In genomic region chr3:27500986-27501385, GRCh38 we compare ENCODE assay signal across 26 cellular contexts. TPM values are rescaled to one million over a fixed set of nuclear protein-coding genes. Genes with fewer than 3 reads are reported as not detected.
DNase-seq lines count a peak whose midpoint lies in the region; ATAC-seq, FAIRE-seq and TF ChIP-seq lines count a peak whose summit lies in the region.
"Had no signal": no experiment of that assay in that cellular context is flagged by ENCODE, and none has a peak within 500 bp of the region (broad histone marks: within the 10 kb centered on the region; RNA-seq: fewer than 3 reads in every experiment).

No MANE protein-coding gene starts in this region.

- dilution Hi-C loops in endothelial cell of umbilical vein (cut with MboI; ENCODE audit: extremely low pct_ligation_motif_present, low sequenced_read_pairs) = no loop called here

- POLR2A ChIA-PET in HepG2 (lab: Yijun Ruan, JAX) (no interaction called here), Panc1 (lab: Charles Lee) (no interaction called here), endothelial cell of umbilical vein (lab: Charles Lee) (no interaction called here)

- FAIRE-seq in HepG2 (lab: Jason Lieb, UNC) (no peak), endothelial cell of umbilical vein (lab: Jason Lieb, UNC) (no peak)
- FAIRE-seq: A549, GM12878, GM12892, GM18507, GM19239 had no signal

- TF ChIP-seq RAD21 in HepG2 (CRISPR knock-in tag; IDR thresholded peaks at IDR 0.05) = no peak

- no peak overlapping the region for H3K4me3 ChIP-seq in HepG2 (replicated peaks in 1 of 3; ENCODE audit: insufficient read depth in 1 of 3, low read depth in 2 of 3, low read length in 3 of 3)
- H3K4me3 ChIP-seq in right lobe of liver = no peak overlapping the region
- no peak overlapping the region for H3K4me3 ChIP-seq in Panc1 (ENCODE audit: low read depth in 2 of 2, low read length in 2 of 2)
- no peak overlapping the region for H3K4me3 ChIP-seq in endothelial cell of umbilical vein (replicated peaks in 1 of 3; ENCODE audit: insufficient read depth in 1 of 3, low read depth in 1 of 3, low read length in 3 of 3)
- H3K4me3 ChIP-seq: A549; BLaER1 treated with 17β-estradiol and CSF1 and Interleukin-3, amounts not matched to agents 10 nM and 100 nM; GM12878 had no signal

- H4K20me1 ChIP-seq in HepG2 (ENCODE audit: insufficient read depth, low read length) (no peaks in the 10 kb centered on the region), endothelial cell of umbilical vein (replicated peaks; ENCODE audit: control insufficient read depth, extremely low read depth, insufficient read depth, low read length) (no peaks in the 10 kb centered on the region)
- H4K20me1 ChIP-seq: BLaER1 treated with 17β-estradiol and CSF1 and Interleukin-3, amounts not matched to agents 10 nM and 100 nM had no signal

- CTCF ChIA-PET in HepG2 (lab: Yijun Ruan, JAX; ENCODE audit: low intra/inter-chr PET ratio, low total read pairs) = no interaction called here
- CTCF ChIA-PET in Panc1 (lab: Charles Lee) = no interaction called here
- CTCF ChIA-PET in endothelial cell of umbilical vein (lab: Charles Lee) = interaction anchor here (1.2 to 1.7 kb wide), 2 partner anchors 14 to 181 kb away, joined by 3 to 5 read pairs; no protein-coding TSS in a partner anchor

- in situ Hi-C loops in HepG2 (cut with HindIII; ENCODE audit: extremely low pct_ligation_motif_present, low pct_unique_long_range_greater_than_20kb) (no loop called here), Panc1 (cut with HindIII; ENCODE audit: low pct_unique_long_range_greater_than_20kb, low sequenced_read_pairs) (no loop called here)

- no peak overlapping the region for H3K4me2 ChIP-seq in HepG2 (ENCODE audit: low read depth, low read length)
- no peak overlapping the region for H3K4me2 ChIP-seq in endothelial cell of umbilical vein (ENCODE audit: insufficient read depth, low read length)
- H3K4me2 ChIP-seq: A549; BLaER1 treated with 17β-estradiol and CSF1 and Interleukin-3, amounts not matched to agents 10 nM and 100 nM had no signal

- H3K9ac ChIP-seq in HepG2 (ENCODE audit: insufficient read depth, low read depth, low read length) (no peak overlapping the region), endothelial cell of umbilical vein (replicated peaks; ENCODE audit: extremely low read depth, insufficient read depth, low read length) (no peak overlapping the region)
- H3K9ac ChIP-seq: BLaER1 treated with 17β-estradiol and CSF1 and Interleukin-3, amounts not matched to agents 10 nM and 100 nM had no signal

- DNase-seq in HepG2 (ENCODE audit: low spot score) (no peak), right lobe of liver (no peak), Panc1 (ENCODE audit: low read depth, low spot score) (no peak), endothelial cell of umbilical vein (ENCODE audit: low read depth, low spot score) (no peak), NCI-H345 treated with DMSO at 0.1 percent for 48 hours (lab: John Stamatoyannopoulos, UW; ENCODE audit: unreplicated experiment) (no peak), COLO829 (ENCODE audit: low spot score) (no peak)
- DNase-seq: AML-193; CD4-positive, alpha-beta T cell; CD8-positive, alpha-beta T cell; COR-L47; DMS 273 treated with DMSO at 0.1 percent for 48 hours; DMS153; DMS53; DMS79; DND-41; EL; GDM1 had no signal

- H3K27ac ChIP-seq in HepG2 (ENCODE audit: extremely low read length, insufficient read depth, low read length) (no peak overlapping the region), right lobe of liver (no peak overlapping the region), Panc1 (ENCODE audit: low read length) (peak overlapping the region; percentile 39; the same call in 1 of the 2 replicates), endothelial cell of umbilical vein (ENCODE audit: insufficient read depth, low read depth, low read length) (no peak overlapping the region)
- H3K27ac ChIP-seq: 22Rv1; A549; BLaER1 treated with 17β-estradiol and CSF1 and Interleukin-3, amounts not matched to agents 10 nM and 100 nM; C4-2B had no signal

- ATAC-seq in HepG2 (no peak), right lobe of liver (no peak), Panc1 (no peak), HG03432 (IDR thresholded peaks at IDR 0.05; ENCODE audit: unreplicated experiment) (no peak)
- ATAC-seq: A549; CD8-positive, alpha-beta T cell; GM12878 had no signal

- H3K9me1 ChIP-seq in endothelial cell of umbilical vein (replicated peaks; ENCODE audit: control insufficient read depth, extremely low read depth, insufficient read depth, low read length) = no peaks in the 10 kb centered on the region

- H2AFZ ChIP-seq in HepG2 (ENCODE audit: low read length) (no peak overlapping the region), endothelial cell of umbilical vein (ENCODE audit: low read depth, low read length) (peak overlapping the region; percentile 20)

- peaks cover 5% of the 10 kb centered on the region; the same call in 1 of the 2 replicates for H3K4me1 ChIP-seq in HepG2 (ENCODE audit: insufficient read depth, low read length)
- no peaks in the 10 kb centered on the region for H3K4me1 ChIP-seq in right lobe of liver
- peaks cover 14% of the 10 kb centered on the region for H3K4me1 ChIP-seq in Panc1 (ENCODE audit: control insufficient read depth, insufficient read depth, low read length)
- H3K4me1 ChIP-seq in endothelial cell of umbilical vein (ENCODE audit: control insufficient read depth, extremely low read depth, insufficient read depth, low read length) = peaks cover 3% of the 10 kb centered on the region
- H3K4me1 ChIP-seq: A549 had no signal

- intact Hi-C loops in HepG2 (cut with micrococcal nuclease; ENCODE audit: unreplicated experiment) = no loop called here
- intact Hi-C loops in right lobe of liver (cut with DNase I) = loop anchor here in 1 of 2 donors (10.0 kb wide), 1 partner anchor 154 kb away; no protein-coding TSS in a partner anchor
- intact Hi-C loops in Panc1 (cut with micrococcal nuclease; ENCODE audit: unreplicated experiment) = no loop called here
- intact Hi-C loops in endothelial cell of umbilical vein (cut with micrococcal nuclease) = no loop called here

- TF ChIP-seq CTCF in HepG2 (CRISPR knock-in tag; IDR thresholded peaks at IDR 0.05) (no peak), right lobe of liver (IDR thresholded peaks at IDR 0.05) (no peak), Panc1 (IDR thresholded peaks at IDR 0.05) (no peak), endothelial cell of umbilical vein (IDR thresholded peaks at IDR 0.05; ENCODE audit: extremely low read depth in 1 of 2, insufficient read depth in 1 of 2, low read depth in 1 of 2, low read length in 2 of 2) (no peak)

- H3K79me2 ChIP-seq in HepG2 (ENCODE audit: insufficient read depth, low read length) = no peaks in the 10 kb centered on the region
- no peaks in the 10 kb centered on the region for H3K79me2 ChIP-seq in endothelial cell of umbilical vein (ENCODE audit: control insufficient read depth, insufficient read depth, low read length)

- no peaks in the 10 kb centered on the region for H3K9me3 ChIP-seq in HepG2 (ENCODE audit: low read length)
- H3K9me3 ChIP-seq in right lobe of liver = no peaks in the 10 kb centered on the region
- H3K9me3 ChIP-seq in Panc1 (ENCODE audit: control insufficient read depth, insufficient read depth, low read depth, low read length) = no peaks in the 10 kb centered on the region
- H3K9me3 ChIP-seq in endothelial cell of umbilical vein (replicated peaks; ENCODE audit: control insufficient read depth, insufficient read depth, low read length) = no peaks in the 10 kb centered on the region
- H3K9me3 ChIP-seq: A549 had no signal

- H3K27me3 ChIP-seq in HepG2 (ENCODE audit: control insufficient read depth in 1 of 2, insufficient read depth in 2 of 2, low read length in 2 of 2) = no peaks in the 10 kb centered on the region; a peak in 1 of 5 replicates
- H3K27me3 ChIP-seq in right lobe of liver = no peaks in the 10 kb centered on the region
- no peaks in the 10 kb centered on the region for H3K27me3 ChIP-seq in Panc1 (ENCODE audit: control insufficient read depth, insufficient read depth, low read length)
- no peaks in the 10 kb centered on the region for H3K27me3 ChIP-seq in endothelial cell of umbilical vein (ENCODE audit: control insufficient read depth in 2 of 2, insufficient read depth in 2 of 2, low read length in 2 of 2)
- H3K27me3 ChIP-seq: BLaER1 treated with 17β-estradiol and CSF1 and Interleukin-3, amounts not matched to agents 10 nM and 100 nM had no signal

- TF ChIP-seq POLR2A in HepG2 (IDR thresholded peaks at IDR 0.05; ENCODE audit: insufficient read depth in 1 of 2, low read depth in 2 of 2, low read length in 2 of 2) (no peak), right lobe of liver (IDR thresholded peaks at IDR 0.05) (no peak), endothelial cell of umbilical vein (IDR thresholded peaks at IDR 0.05; ENCODE audit: low read depth, low read length) (no peak)

- no peaks in the 10 kb centered on the region for H3K36me3 ChIP-seq in HepG2 (replicated peaks in 1 of 2; ENCODE audit: control insufficient read depth in 1 of 2, insufficient read depth in 2 of 2, low read length in 2 of 2)
- H3K36me3 ChIP-seq in right lobe of liver = no peaks in the 10 kb centered on the region
- no peaks in the 10 kb centered on the region for H3K36me3 ChIP-seq in Panc1 (ENCODE audit: control insufficient read depth, insufficient read depth, low read length)
- H3K36me3 ChIP-seq in endothelial cell of umbilical vein (ENCODE audit: control insufficient read depth in 2 of 2, extremely low read depth in 1 of 2, insufficient read depth in 2 of 2, low read length in 2 of 2) = no peaks in the 10 kb centered on the region
- H3K36me3 ChIP-seq: BLaER1 treated with 17β-estradiol and CSF1 and Interleukin-3, amounts not matched to agents 10 nM and 100 nM had no signal

- TF ChIP-seq EP300 in HepG2 (IDR thresholded peaks at IDR 0.05; ENCODE audit: low read depth in 2 of 2, low read length in 2 of 2) (no peak), HepG2 (CRISPR knock-in tag; IDR thresholded peaks at IDR 0.05; ENCODE audit: borderline replicate concordance) (no peak)

- BruUV-seq in HepG2 (replicated peaks; lab: Mats Ljungman, UMichigan) (no TSS peak), Panc1 (replicated peaks; lab: Mats Ljungman, UMichigan) (no TSS peak), endothelial cell of umbilical vein (replicated peaks; lab: Mats Ljungman, UMichigan) (no TSS peak)

RNA-seq across cellular contexts. Expression of gene SLC4A7, which starts 16.8 kb away (rescaled TPM):
- total RNA-seq in HepG2 (2016; rRNA removed; fragmentation: Illumina TruSeq; extraction: Trizol) = 34.0 and 43.8 TPM in 2 replicates
- total RNA-seq in HepG2 (2016; cell fraction: cytosol; rRNA removed; fragmentation: Illumina TruSeq; extraction: Trizol; ENCODE audit: low read depth) = 34.8 and 42.1 TPM in 2 replicates
- total RNA-seq in HepG2 (2016; cell fraction: insoluble cytoplasmic fraction; rRNA removed; fragmentation: Illumina TruSeq; extraction: Trizol) = 29.3 and 44.3 TPM in 2 replicates
- total RNA-seq in HepG2 (2016; cell fraction: membrane; rRNA removed; fragmentation: Illumina TruSeq; extraction: Trizol) = 28.7 and 35.6 TPM in 2 replicates
- 71.7 and 82.7 TPM in 2 replicates for total RNA-seq in HepG2 (2016; cell fraction: nucleus; rRNA removed; fragmentation: Illumina TruSeq; extraction: Trizol)
- polyA plus RNA-seq in HepG2 (2011; rRNA removed) = 11.5 and 16.4 TPM in 2 replicates
- polyA plus RNA-seq in HepG2 (2011; cell fraction: cytosol; rRNA removed) = 4.3 and 6.6 TPM in 2 replicates
- 25.4 and 28.4 TPM in 2 replicates for polyA plus RNA-seq in HepG2 (2011; cell fraction: nucleus; rRNA removed)
- polyA plus RNA-seq in HepG2 (2012) = 17.0 and 18.8 TPM in 2 replicates
- 0.26 and 0.35 TPM in 2 replicates for polyA plus RNA-seq in HepG2 (2016; cell fraction: cytosol; fragmentation: Illumina TruSeq; extraction: Trizol; ENCODE audit: low read depth)
- polyA plus RNA-seq in HepG2 (2016; cell fraction: insoluble cytoplasmic fraction; fragmentation: Illumina TruSeq; extraction: Trizol; ENCODE audit: low read depth) = 5.9 and 6.7 TPM in 2 replicates
- polyA plus RNA-seq in HepG2 (2016; cell fraction: membrane; fragmentation: Illumina TruSeq; extraction: Trizol; ENCODE audit: low read depth) = 0.84 and 1.2 TPM in 2 replicates
- polyA plus RNA-seq in HepG2 (2016; cell fraction: nucleus; fragmentation: Illumina TruSeq; extraction: Trizol; ENCODE audit: insufficient read depth, low read depth) = 35.5 and 37.9 TPM in 2 replicates
- 15.4 and 26.8 TPM in 2 replicates for polyA minus RNA-seq in HepG2 (2011; rRNA and poly(A)+ RNA removed; ENCODE audit: low replicate concordance)
- 51.8 and 52.8 TPM in 2 replicates for polyA minus RNA-seq in HepG2 (2011; cell fraction: cytosol; rRNA and poly(A)+ RNA removed)
- polyA minus RNA-seq in HepG2 (2011; cell fraction: nucleus; rRNA and poly(A)+ RNA removed) = 130 and 149 TPM in 2 replicates
- 1 to 10 TPM; 3.0 to 9.9 (median 5.8) TPM for total RNA-seq in right lobe of liver
- 99.4 TPM for total RNA-seq in Panc1 (2021; ENCODE audit: unreplicated experiment)
- polyA plus RNA-seq in Panc1 (2012; ENCODE audit: insufficient read length) = 23.4 TPM
- 50.9 and 58.6 TPM in 2 replicates for total RNA-seq in endothelial cell of umbilical vein
- 7.0 and 7.8 TPM in 2 replicates for polyA plus RNA-seq in endothelial cell of umbilical vein
- 4.5 and 4.8 TPM in 2 replicates for polyA plus RNA-seq in endothelial cell of umbilical vein (2011; cell fraction: cytosol; rRNA removed)
- 42.4 and 58.2 TPM in 2 replicates for polyA plus RNA-seq in endothelial cell of umbilical vein (2011; cell fraction: nucleus; rRNA removed)
- 20.5 and 24.2 TPM in 2 replicates for polyA plus RNA-seq in endothelial cell of umbilical vein (2012)
- polyA minus RNA-seq in endothelial cell of umbilical vein = 38.8 and 42.5 TPM in 2 replicates
- polyA minus RNA-seq in endothelial cell of umbilical vein (2011; cell fraction: cytosol; rRNA and poly(A)+ RNA removed) = 25.2 TPM
- 108 and 157 TPM in 2 replicates for polyA minus RNA-seq in endothelial cell of umbilical vein (2011; cell fraction: nucleus; rRNA and poly(A)+ RNA removed)
